20 cellular contexts compared by ENCODE assay signal in the genomic region with DNA sequence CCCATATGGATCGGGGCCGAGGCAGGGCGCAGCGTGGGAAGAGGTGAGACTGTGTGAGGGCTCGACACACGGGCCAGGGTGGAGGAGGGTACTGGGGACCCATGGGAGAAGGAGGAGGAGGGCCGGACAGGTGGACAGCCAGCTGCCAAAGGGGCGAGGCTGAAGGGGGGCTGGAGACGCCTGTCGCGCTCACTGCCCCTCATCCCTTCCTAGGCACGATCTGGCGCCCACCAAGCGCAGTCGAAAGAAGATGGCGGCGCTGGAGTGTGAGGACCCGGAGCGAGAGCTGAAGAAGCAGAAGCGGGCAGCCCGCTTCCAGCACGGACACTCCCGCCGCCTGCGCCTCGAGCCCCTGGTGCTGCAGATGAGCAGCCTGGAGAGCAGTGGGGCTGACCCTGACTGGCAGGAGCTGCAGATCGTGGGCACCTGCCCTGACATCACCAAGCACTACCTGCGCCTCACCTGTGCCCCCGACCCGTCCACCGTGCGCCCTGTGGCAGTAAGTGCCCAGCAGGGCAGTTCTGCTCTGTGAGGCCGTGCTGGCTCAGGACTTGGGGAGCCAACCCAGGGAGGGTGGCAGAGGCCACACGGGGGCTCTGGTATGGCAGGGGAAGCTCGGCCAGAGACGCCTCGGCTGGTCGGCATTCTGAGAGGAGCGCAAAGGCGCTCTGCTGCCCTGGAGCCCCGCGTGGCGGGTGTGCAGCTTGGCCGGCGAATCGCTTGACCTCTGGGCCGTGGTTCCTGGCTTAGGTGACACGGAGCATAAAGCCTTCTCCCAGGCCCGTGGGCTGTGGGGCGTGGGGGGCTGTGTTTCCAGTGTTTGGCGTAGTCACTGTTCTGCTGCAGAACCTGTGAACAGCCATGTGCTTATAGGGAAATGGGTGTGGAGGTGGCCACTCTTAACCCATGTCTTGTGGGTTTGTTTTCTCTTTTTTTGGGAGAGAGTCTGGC. TPM values are rescaled to one million over a fixed set of nuclear protein-coding genes. Genes with fewer than 3 reads are reported as not detected.
DNase-seq lines count a peak whose midpoint lies in the region; TF ChIP-seq lines count a peak whose summit lies in the region.
"Had no signal": no experiment of that assay in that cellular context is flagged by ENCODE, and none has a peak within 500 bp of the region (broad histone marks: within the 10 kb centered on the region; RNA-seq: fewer than 3 reads in every experiment).

No MANE protein-coding gene starts in this region.

- no peak overlapping the region for H3K4me3 Mint-ChIP-seq in chondrocyte (ENCODE audit: unreplicated experiment)
- H3K4me3 Mint-ChIP-seq: CD4-positive, alpha-beta memory T cell had no signal

- H4K91ac ChIP-seq in neuronal stem cell (ENCODE audit: low read depth, low read length, poor library complexity): no peak overlapping the region

- POLR2A ChIA-PET in HEK293T (lab: Yijun Ruan, JAX): no interaction called here

- no peaks in the 10 kb centered on the region for H3K27me3 Mint-ChIP-seq in chondrocyte (ENCODE audit: low read depth)
- H3K27me3 Mint-ChIP-seq: CD4-positive, alpha-beta memory T cell had no signal

- H3K4ac ChIP-seq in neuronal stem cell (ENCODE audit: low read length): no peak overlapping the region

- H3K79me1 ChIP-seq in neuronal stem cell (ENCODE audit: low read depth, low read length): peaks cover 31% of the 10 kb centered on the region

- H3K36me3 ChIP-seq in H7 (replicated peaks; ENCODE audit: control insufficient read depth, insufficient read depth, low read length) (peaks cover 54% of the 10 kb centered on the region), neuronal stem cell (replicated peaks in 1 of 2; ENCODE audit: control insufficient read depth in 2 of 2, insufficient read depth in 2 of 2, low read length in 2 of 2) (peaks cover 85 to 96% of the 10 kb centered on the region in 2 donors)

- H3K9ac ChIP-seq in neuronal stem cell (ENCODE audit: low read depth, low read length, poor library complexity): no peak overlapping the region

- no peak overlapping the region for H2BK15ac ChIP-seq in neuronal stem cell (ENCODE audit: low read length)

- H3K4me3 ChIP-seq in H7 (ENCODE audit: insufficient read depth, low read depth, low read length): no peak overlapping the region
- H3K4me3 ChIP-seq in neuronal stem cell (ENCODE audit: low read length in 2 of 2): no peak overlapping the region
- H3K4me3 ChIP-seq: MG63, PC-9, SJSA1 had no signal

- no peak overlapping the region for H2BK120ac ChIP-seq in neuronal stem cell (ENCODE audit: low read depth, low read length)

- no peak overlapping the region for H4K8ac ChIP-seq in neuronal stem cell (ENCODE audit: low read depth, low read length)

- H3K18ac ChIP-seq in neuronal stem cell (ENCODE audit: low read length): no peak overlapping the region

- peak overlapping the region; percentile 95 for H3K23ac ChIP-seq in neuronal stem cell (ENCODE audit: low read depth, low read length, poor library complexity)

- peaks cover 44% of the 10 kb centered on the region for H3K36me3 Mint-ChIP-seq in chondrocyte (ENCODE audit: low read depth)

- H3K4me1 ChIP-seq in neuronal stem cell (ENCODE audit: control insufficient read depth in 2 of 2, insufficient read depth in 1 of 2, low read depth in 1 of 2, low read length in 2 of 2): no peaks in the 10 kb centered on the region
- H3K4me1 ChIP-seq: BE2C had no signal

- peak; percentile 54 for DNase-seq in H7
- peak; percentile 91 for DNase-seq in chondrocyte (ENCODE audit: low spot score)
- DNase-seq in neuronal stem cell (ENCODE audit: low spot score): no peak
- no peak for DNase-seq in MV-4-11 (lab: John Stamatoyannopoulos, UW)
- DNase-seq in stimulated activated naive CD4-positive, alpha-beta T cell (lab: John Stamatoyannopoulos, UW): no peak
- no peak for DNase-seq in HEK293T (ENCODE audit: extremely low spot score)
- DNase-seq: BE2C; CD4-positive, alpha-beta memory T cell; DMS79 treated with DMSO at 0.1 percent for 48 hours; Karpas-422; MG63; NCI-H1092 treated with DMSO at 0.1 percent for 48 hours; NCI-H2081 treated with DMSO at 0.1 percent for 48 hours; NCI-H510A treated with DMSO at 0.1 percent for 48 hours; NCI-H82; PC-9 had no signal

- peak overlapping the region; percentile 39 for H2BK5ac ChIP-seq in neuronal stem cell (ENCODE audit: low read length)

- H2AFZ ChIP-seq in neuronal stem cell (ENCODE audit: low read length): no peak overlapping the region
- H2AFZ ChIP-seq: PC-9 had no signal

- peaks cover 32% of the 10 kb centered on the region for H3K4me1 Mint-ChIP-seq in chondrocyte (ENCODE audit: low read depth)

- H3K14ac ChIP-seq in neuronal stem cell (ENCODE audit: low read length): no peak overlapping the region

- no peak overlapping the region for H3K27ac ChIP-seq in neuronal stem cell (replicated peaks; ENCODE audit: low read length)
- H3K27ac ChIP-seq: PC-9, SJSA1 had no signal

- H3K27ac Mint-ChIP-seq in chondrocyte (ENCODE audit: unreplicated experiment): no peak overlapping the region

- no peak for TF ChIP-seq CTCF in chondrocyte (IDR thresholded peaks at IDR 0.05)

- no peak overlapping the region for H2AK5ac ChIP-seq in neuronal stem cell (ENCODE audit: low read depth, low read length)

- H3K9me3 Mint-ChIP-seq in chondrocyte (ENCODE audit: low read depth): no peaks in the 10 kb centered on the region

- H3K27me3 ChIP-seq in H7 (ENCODE audit: control insufficient read depth, insufficient read depth, low read length) (no peaks in the 10 kb centered on the region), neuronal stem cell (ENCODE audit: control insufficient read depth in 3 of 3, insufficient read depth in 3 of 3, low read depth in 1 of 3, low read length in 3 of 3) (no peaks in the 10 kb centered on the region)
- H3K27me3 ChIP-seq: BE2C, MG63, SJSA1 had no signal

- WGBS in neuronal stem cell (ENCODE audit: extremely low coverage in 2 of 2, insufficient read length in 2 of 2, insufficient replicate concordance in 1 of 2), 2 donors: no CpG with 5 or more reads among the region's 51 CpGs

- H3K9me3 ChIP-seq in neuronal stem cell (replicated peaks in 1 of 2; ENCODE audit: control insufficient read depth in 2 of 2, insufficient read depth in 1 of 2, low read depth in 1 of 2, low read length in 2 of 2): no peaks in the 10 kb centered on the region
- H3K9me3 ChIP-seq: BE2C, MG63, SJSA1 had no signal

- CTCF ChIA-PET in HEK293T (lab: Yijun Ruan, JAX): interaction anchor here (0.6 kb wide), 1 partner anchor 223 kb away, joined by 6 read pairs; no protein-coding TSS in a partner anchor

- peak overlapping the region; percentile 41 for H2BK12ac ChIP-seq in neuronal stem cell (ENCODE audit: low read length)

- H3K4me2 ChIP-seq in neuronal stem cell (ENCODE audit: insufficient read depth, low read length, poor library complexity, severe bottlenecking): no peak overlapping the region
- H3K4me2 ChIP-seq: PC-9 had no signal

TF ChIP-seq in HEK293T, 16 proteins besides CTCF, POLR2A, EP300 and RAD21:
- TF ChIP-seq SUZ12 (IDR thresholded peaks at IDR 0.05) (no peak), HDGF (IDR thresholded peaks at IDR 0.05; ENCODE audit: borderline replicate concordance) (no peak), ZNF384 (IDR thresholded peaks at IDR 0.05) (no peak), ARNT (IDR thresholded peaks at IDR 0.05) (no peak), FOXM1 (IDR thresholded peaks at IDR 0.05; ENCODE audit: borderline replicate concordance) (no peak), SP1 (IDR thresholded peaks at IDR 0.05) (no peak), CTBP1 (IDR thresholded peaks at IDR 0.05; ENCODE audit: borderline replicate concordance) (no peak), TARDBP (IDR thresholded peaks at IDR 0.05) (no peak), BHLHE40 (IDR thresholded peaks at IDR 0.05; ENCODE audit: borderline replicate concordance) (no peak), L3MBTL2 (conservative IDR thresholded peaks at IDR 0.05) (no peak), FOXK2 (IDR thresholded peaks at IDR 0.05) (no peak)
- TF ChIP-seq, protein P1, sequence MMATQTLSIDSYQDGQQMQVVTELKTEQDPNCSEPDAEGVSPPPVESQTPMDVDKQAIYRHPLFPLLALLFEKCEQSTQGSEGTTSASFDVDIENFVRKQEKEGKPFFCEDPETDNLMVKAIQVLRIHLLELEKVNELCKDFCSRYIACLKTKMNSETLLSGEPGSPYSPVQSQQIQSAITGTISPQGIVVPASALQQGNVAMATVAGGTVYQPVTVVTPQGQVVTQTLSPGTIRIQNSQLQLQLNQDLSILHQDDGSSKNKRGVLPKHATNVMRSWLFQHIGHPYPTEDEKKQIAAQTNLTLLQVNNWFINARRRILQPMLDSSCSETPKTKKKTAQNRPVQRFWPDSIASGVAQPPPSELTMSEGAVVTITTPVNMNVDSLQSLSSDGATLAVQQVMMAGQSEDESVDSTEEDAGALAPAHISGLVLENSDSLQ (IDR thresholded peaks at IDR 0.05): no peak

RNA-seq across cellular contexts. Expression of gene LENG9, which starts 6.9 kb away (rescaled TPM):
- 3.5 and 7.9 TPM in 2 replicates for total RNA-seq in H7 (2014; rRNA removed; shearing (Covaris generic))
- 10.2 to 14.8 TPM (median 13.2 TPM) in 3 replicates for total RNA-seq in chondrocyte
- 1.3 TPM for polyA plus RNA-seq in neuronal stem cell (2013, experiment 1 of 2)
- polyA plus RNA-seq in neuronal stem cell (2013, experiment 2 of 2): 0.91 TPM

RNA-seq across cellular contexts. Expression of gene LENG8, which starts 7.7 kb away (rescaled TPM):
- 25.3 and 30.7 TPM in 2 replicates for total RNA-seq in H7 (2014; rRNA removed; shearing (Covaris generic))
- total RNA-seq in chondrocyte: 110 to 166 TPM (median 116 TPM) in 3 replicates
- 151 TPM for polyA plus RNA-seq in neuronal stem cell (2013, experiment 1 of 2)
- 130 TPM for polyA plus RNA-seq in neuronal stem cell (2013, experiment 2 of 2)

RNA-seq across cellular contexts. Expression of gene CDC42EP5, which starts 16.4 kb away (rescaled TPM):
- 0.70 and 4.3 TPM in 2 replicates for total RNA-seq in H7 (2014; rRNA removed; shearing (Covaris generic))
- 62.9 to 66.4 TPM (median 66.4 TPM) in 3 replicates for total RNA-seq in chondrocyte
- 12.2 TPM for polyA plus RNA-seq in neuronal stem cell (2013, experiment 1 of 2)
- polyA plus RNA-seq in neuronal stem cell (2013, experiment 2 of 2): 12.5 TPM
- total RNA-seq: CD4-positive, alpha-beta memory T cell had no signal
- polyA plus RNA-seq: CD4-positive, alpha-beta memory T cell had no signal

RNA-seq across cellular contexts. Expression of gene TTYH1, which starts 41.4 kb away (rescaled TPM):
- total RNA-seq in H7 (2014; rRNA removed; shearing (Covaris generic)): 13.4 and 17.7 TPM in 2 replicates
- 0.49 TPM in 1 of 3 replicates, not detected in the others for total RNA-seq in chondrocyte
- 504 TPM for polyA plus RNA-seq in neuronal stem cell (2013, experiment 1 of 2)
- 501 TPM for polyA plus RNA-seq in neuronal stem cell (2013, experiment 2 of 2)
- total RNA-seq: CD4-positive, alpha-beta memory T cell; SJSA1 had no signal
- polyA plus RNA-seq: AG04450 had no signal

RNA-seq across cellular contexts. Expression of gene LAIR2, which starts 45.9 kb away (rescaled TPM):
- not detected in 2 replicates for total RNA-seq in H7 (2014; rRNA removed; shearing (Covaris generic))
- not detected in 3 replicates for total RNA-seq in chondrocyte
- polyA plus RNA-seq in neuronal stem cell (2013, experiment 1 of 2): not detected
- polyA plus RNA-seq in neuronal stem cell (2013, experiment 2 of 2): not detected
- total RNA-seq: G401, H1, PC-9, SJSA1 had no signal
- polyA plus RNA-seq: AG04450, H1 had no signal

Comparison
In these comparisons a context has a peak if more than half of its experiments do, and no peak if none do; other contexts are left out.
1. DNase-seq: peak in H7 (single experiment) and chondrocyte (single experiment); none in neuronal stem cell (single experiment), MV-4-11 (single experiment), stimulated activated naive CD4-positive, alpha-beta T cell (0 of 6) and HEK293T (single experiment).
2. RNA of gene CDC42EP5, which starts 16.4 kb away (total RNA-seq): 62.9 to 66.4 TPM in chondrocyte; 0.70 to 4.3 TPM in H7; every median in the first group is over 10 times any median in the second.